ENCODE assay signal across 11 cellular contexts in the genomic region with DNA sequence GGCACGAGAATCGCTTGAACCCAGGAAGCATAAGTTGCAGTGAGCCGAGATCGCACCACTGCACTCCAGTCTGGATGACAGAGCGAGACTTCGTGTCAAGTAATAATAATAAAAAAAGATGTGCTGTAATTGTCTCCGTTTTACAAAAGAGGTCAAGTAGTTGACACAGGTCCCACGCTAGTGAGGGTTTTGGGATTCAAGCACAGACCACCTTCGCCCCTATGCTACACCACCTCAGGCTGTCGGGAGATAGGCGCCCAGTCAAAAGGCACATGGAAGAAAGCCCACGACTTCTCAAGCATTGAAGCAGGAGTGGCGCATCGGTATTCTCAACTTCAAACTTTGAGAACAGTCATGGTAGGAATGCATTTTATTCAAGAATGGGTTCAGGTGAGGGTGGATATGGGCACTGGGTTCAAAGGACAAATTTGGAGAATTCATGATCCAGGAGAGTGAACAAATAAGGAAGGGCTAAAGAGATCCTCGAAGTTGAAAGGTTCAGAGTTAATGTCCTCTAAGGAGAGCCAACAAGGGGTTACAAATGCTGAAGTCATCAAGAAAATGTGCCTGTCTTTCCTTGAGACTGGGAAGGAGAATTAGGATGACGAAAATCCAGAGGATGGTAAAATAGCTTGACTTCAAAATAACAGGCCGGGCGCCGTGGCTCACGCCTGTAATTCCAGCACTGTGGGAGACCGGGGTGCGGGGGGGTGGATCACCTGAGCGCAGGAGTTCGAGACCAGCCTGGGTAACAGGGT. TPM values are rescaled to one million over a fixed set of nuclear protein-coding genes. Genes with fewer than 3 reads are reported as not detected.
DNase-seq lines count a peak whose midpoint lies in the region; ATAC-seq, FAIRE-seq and TF ChIP-seq lines count a peak whose summit lies in the region.
"Had no signal": no experiment of that assay in that cellular context is flagged by ENCODE, and none has a peak within 500 bp of the region (broad histone marks: within the 10 kb centered on the region; RNA-seq: fewer than 3 reads in every experiment).

No MANE protein-coding gene starts in this region.

- H2BK12ac ChIP-seq in neuronal stem cell (ENCODE audit: low read length): no peak overlapping the region

- H4K91ac ChIP-seq in neuronal stem cell (ENCODE audit: low read depth, low read length, poor library complexity): no peak overlapping the region

- H3K9me1 ChIP-seq in endothelial cell of umbilical vein (replicated peaks; ENCODE audit: control insufficient read depth, extremely low read depth, insufficient read depth, low read length): no peaks in the 10 kb centered on the region

- H3K9me3 ChIP-seq in endothelial cell of umbilical vein (replicated peaks; ENCODE audit: control insufficient read depth, insufficient read depth, low read length) (no peaks in the 10 kb centered on the region), neuronal stem cell (replicated peaks in 1 of 2; ENCODE audit: control insufficient read depth in 2 of 2, insufficient read depth in 1 of 2, low read depth in 1 of 2, low read length in 2 of 2) (no peaks in the 10 kb centered on the region)
- H3K9me3 ChIP-seq: left lung had no signal

- no peaks in the 10 kb centered on the region for H3K79me2 ChIP-seq in endothelial cell of umbilical vein (ENCODE audit: control insufficient read depth, insufficient read depth, low read length)

- peaks cover 0 to 2% of the 10 kb centered on the region in 2 experiments for H3K36me3 ChIP-seq in endothelial cell of umbilical vein (ENCODE audit: control insufficient read depth in 2 of 2, extremely low read depth in 1 of 2, insufficient read depth in 2 of 2, low read length in 2 of 2)
- H3K36me3 ChIP-seq in neuronal stem cell (replicated peaks in 1 of 2; ENCODE audit: control insufficient read depth in 2 of 2, insufficient read depth in 2 of 2, low read length in 2 of 2): peaks cover 3 to 24% of the 10 kb centered on the region in 2 donors

- no peak overlapping the region for H2BK5ac ChIP-seq in neuronal stem cell (ENCODE audit: low read length)

- no peaks in the 10 kb centered on the region for H3K9me3 Mint-ChIP-seq in activated T-cell treated with anti-CD3 and anti-CD28 coated beads, Interleukin-2, amount 50 U/mL, for 4 hours
- H3K9me3 Mint-ChIP-seq in stimulated activated naive B cell treated with anti-CD40 and anti-IgM and Interleukin-4, amounts not matched to agents 10 μg/mL and 1 μg/mL and 100 μg/mL, for 72 hours: peaks cover 3% of the 10 kb centered on the region in 2 donors

- H3K36me3 Mint-ChIP-seq in activated T-cell treated with anti-CD3 and anti-CD28 coated beads, Interleukin-2, amount 50 U/mL, for 4 hours (ENCODE audit: insufficient read depth): peaks cover 2% of the 10 kb centered on the region
- H3K36me3 Mint-ChIP-seq in stimulated activated naive B cell treated with anti-CD40 and anti-IgM and Interleukin-4, amounts not matched to agents 10 μg/mL and 1 μg/mL and 100 μg/mL, for 72 hours: peaks cover 11 to 28% of the 10 kb centered on the region in 2 donors

- peak overlapping the region; percentile 94 for H3K4me3 Mint-ChIP-seq in activated T-cell treated with anti-CD3 and anti-CD28 coated beads, Interleukin-2, amount 50 U/mL, for 4 hours
- peak overlapping the region; percentile 93 to 94 for H3K4me3 Mint-ChIP-seq in stimulated activated naive B cell treated with anti-CD40 and anti-IgM and Interleukin-4, amounts not matched to agents 10 μg/mL and 1 μg/mL and 100 μg/mL, for 72 hours

- peak; percentile 24 for FAIRE-seq in endothelial cell of umbilical vein (lab: Jason Lieb, UNC)

- no peak overlapping the region for H3K4ac ChIP-seq in neuronal stem cell (ENCODE audit: low read length)

- no peak overlapping the region for H3K4me2 ChIP-seq in endothelial cell of umbilical vein (ENCODE audit: insufficient read depth, low read length)
- no peak overlapping the region for H3K4me2 ChIP-seq in neuronal stem cell (ENCODE audit: insufficient read depth, low read length, poor library complexity, severe bottlenecking)

- no peak overlapping the region for H4K8ac ChIP-seq in neuronal stem cell (ENCODE audit: low read depth, low read length)

- H3K14ac ChIP-seq in neuronal stem cell (ENCODE audit: low read length): no peak overlapping the region

- no peak for DNase-seq in activated T-cell treated with anti-CD3 and anti-CD28 coated beads, Interleukin-2, amount 50 U/mL, for 4 hours
- no peak for DNase-seq in activated T-cell treated with anti-CD3 and anti-CD28 coated beads, Interleukin-2, amount 50 U/mL, for 1 hour
- no peak for DNase-seq in RWPE1 (ENCODE audit: low spot score)
- DNase-seq in endothelial cell of umbilical vein (ENCODE audit: low read depth, low spot score): no peak
- no peak for DNase-seq in stimulated activated naive B cell treated with anti-CD40 and anti-IgM and Interleukin-4, amounts not matched to agents 10 μg/mL and 1 μg/mL and 100 μg/mL, for 72 hours
- DNase-seq in SHP77 treated with DMSO at 0.1 percent for 48 hours (lab: John Stamatoyannopoulos, UW): no peak
- no peak for DNase-seq in neuronal stem cell (ENCODE audit: low spot score)
- DNase-seq: AML-193, KBM-7, left lung had no signal

- CTCF ChIA-PET in RWPE1 (lab: Yijun Ruan, JAX) (interaction anchor here (0.6 kb wide), 1 partner anchor 206 kb away, joined by 3 read pairs; no protein-coding TSS in a partner anchor), endothelial cell of umbilical vein (lab: Charles Lee) (interaction anchor here (1.0 to 2.5 kb wide), 5 partner anchors 9 to 190 kb away, joined by 4 to 12 read pairs (median 5); no protein-coding TSS in a partner anchor)

- no peak for ATAC-seq in activated T-cell treated with anti-CD3 and anti-CD28 coated beads, Interleukin-2, amount 50 U/mL, for 4 hours
- no peak for ATAC-seq in stimulated activated naive B cell treated with anti-CD40 and anti-IgM and Interleukin-4, amounts not matched to agents 10 μg/mL and 1 μg/mL and 100 μg/mL, for 72 hours (replicated peaks)
- ATAC-seq in HG02938 (IDR thresholded peaks at IDR 0.05; ENCODE audit: unreplicated experiment): no peak

- H3K4me3 ChIP-seq in endothelial cell of umbilical vein (replicated peaks in 1 of 3; ENCODE audit: insufficient read depth in 1 of 3, low read depth in 1 of 3, low read length in 3 of 3): no peak overlapping the region
- no peak overlapping the region for H3K4me3 ChIP-seq in neuronal stem cell (ENCODE audit: low read length in 2 of 2)

- TF ChIP-seq CTCF in RWPE1 (conservative IDR thresholded peaks at IDR 0.05; ENCODE audit: low read depth) (no peak), endothelial cell of umbilical vein (IDR thresholded peaks at IDR 0.05; ENCODE audit: extremely low read depth in 1 of 2, insufficient read depth in 1 of 2, low read depth in 1 of 2, low read length in 2 of 2) (no peak)

- POLR2A ChIA-PET in RWPE1 (lab: Yijun Ruan, JAX; ENCODE audit: low non-redundant PET): no interaction called here
- POLR2A ChIA-PET in endothelial cell of umbilical vein (lab: Charles Lee): interaction anchor here (0.7 kb wide), 1 partner anchor 14 kb away, joined by 3 read pairs; no protein-coding TSS in a partner anchor

- H2AFZ ChIP-seq in endothelial cell of umbilical vein (ENCODE audit: low read depth, low read length): no peak overlapping the region
- H2AFZ ChIP-seq in neuronal stem cell (ENCODE audit: low read length): no peak overlapping the region

- H3K9ac ChIP-seq in endothelial cell of umbilical vein (replicated peaks; ENCODE audit: extremely low read depth, insufficient read depth, low read length) (no peak overlapping the region), neuronal stem cell (ENCODE audit: low read depth, low read length, poor library complexity) (no peak overlapping the region)

- H3K4me1 ChIP-seq in endothelial cell of umbilical vein (ENCODE audit: control insufficient read depth, extremely low read depth, insufficient read depth, low read length) (peaks cover 8% of the 10 kb centered on the region), neuronal stem cell (ENCODE audit: control insufficient read depth in 2 of 2, insufficient read depth in 1 of 2, low read depth in 1 of 2, low read length in 2 of 2) (peaks cover 0 to 5% of the 10 kb centered on the region in 2 donors)

- no CpG with 5 or more reads among the region's 24 CpGs for WGBS in neuronal stem cell (ENCODE audit: extremely low coverage in 2 of 2, insufficient read length in 2 of 2, insufficient replicate concordance in 1 of 2), 2 donors

- H3K27ac ChIP-seq in RWPE1 (peak overlapping the region; percentile 93; the same call in 1 of the 2 replicates), endothelial cell of umbilical vein (ENCODE audit: insufficient read depth, low read depth, low read length) (no peak overlapping the region), neuronal stem cell (replicated peaks; ENCODE audit: low read length) (no peak overlapping the region)

- dilution Hi-C loops in endothelial cell of umbilical vein (cut with MboI; ENCODE audit: extremely low pct_ligation_motif_present, low sequenced_read_pairs): no loop called here

- BruUV-seq in endothelial cell of umbilical vein (replicated peaks; lab: Mats Ljungman, UMichigan): TSS peak; percentile 52

- peaks cover 7% of the 10 kb centered on the region for H3K79me1 ChIP-seq in neuronal stem cell (ENCODE audit: low read depth, low read length)

- H3K27ac Mint-ChIP-seq in stimulated activated naive B cell treated with anti-CD40 and anti-IgM and Interleukin-4, amounts not matched to agents 10 μg/mL and 1 μg/mL and 100 μg/mL, for 72 hours: peak overlapping the region; percentile 98

- intact Hi-C loops in endothelial cell of umbilical vein (cut with micrococcal nuclease): loop anchor here (1.0 to 5.0 kb wide), 2 partner anchors 41 to 211 kb away; a partner anchor contains a TSS

- no peak overlapping the region for H2AK5ac ChIP-seq in neuronal stem cell (ENCODE audit: low read depth, low read length)

- H3K23ac ChIP-seq in neuronal stem cell (ENCODE audit: low read depth, low read length, poor library complexity): no peak overlapping the region

- H3K18ac ChIP-seq in neuronal stem cell (ENCODE audit: low read length): no peak overlapping the region

- no peaks in the 10 kb centered on the region for H4K20me1 ChIP-seq in endothelial cell of umbilical vein (replicated peaks; ENCODE audit: control insufficient read depth, extremely low read depth, insufficient read depth, low read length)

- no peak overlapping the region for H2BK120ac ChIP-seq in neuronal stem cell (ENCODE audit: low read depth, low read length)

- no peaks in the 10 kb centered on the region for H3K27me3 Mint-ChIP-seq in activated T-cell treated with anti-CD3 and anti-CD28 coated beads, Interleukin-2, amount 50 U/mL, for 4 hours (ENCODE audit: low read depth)
- H3K27me3 Mint-ChIP-seq in stimulated activated naive B cell treated with anti-CD40 and anti-IgM and Interleukin-4, amounts not matched to agents 10 μg/mL and 1 μg/mL and 100 μg/mL, for 72 hours: no peaks in the 10 kb centered on the region

- no peak overlapping the region for H2BK15ac ChIP-seq in neuronal stem cell (ENCODE audit: low read length)

- peaks cover 40% of the 10 kb centered on the region for H3K4me1 Mint-ChIP-seq in activated T-cell treated with anti-CD3 and anti-CD28 coated beads, Interleukin-2, amount 50 U/mL, for 4 hours (ENCODE audit: low read depth)
- peaks cover 29 to 64% of the 10 kb centered on the region in 2 donors for H3K4me1 Mint-ChIP-seq in stimulated activated naive B cell treated with anti-CD40 and anti-IgM and Interleukin-4, amounts not matched to agents 10 μg/mL and 1 μg/mL and 100 μg/mL, for 72 hours

- no peaks in the 10 kb centered on the region for H3K27me3 ChIP-seq in endothelial cell of umbilical vein (ENCODE audit: control insufficient read depth in 2 of 2, insufficient read depth in 2 of 2, low read length in 2 of 2)
- no peaks in the 10 kb centered on the region for H3K27me3 ChIP-seq in neuronal stem cell (ENCODE audit: control insufficient read depth in 3 of 3, insufficient read depth in 3 of 3, low read depth in 1 of 3, low read length in 3 of 3)
- H3K27me3 ChIP-seq: left lung had no signal

- TF ChIP-seq POLR2A in endothelial cell of umbilical vein (IDR thresholded peaks at IDR 0.05; ENCODE audit: low read depth, low read length): no peak

RNA-seq across cellular contexts. Expression of a gene that starts 1.4 kb away (rescaled TPM):
- 10 to 100 TPM; 62.7 to 74.6 (median 72.8) TPM for total RNA-seq in activated T-cell treated with anti-CD3 and anti-CD28 coated beads, Interleukin-2, amount 50 U/mL, for 4 hours
- total RNA-seq in endothelial cell of umbilical vein: 53.7 and 57.3 TPM in 2 replicates
- polyA plus RNA-seq in endothelial cell of umbilical vein: 37.0 and 46.7 TPM in 2 replicates
- polyA plus RNA-seq in endothelial cell of umbilical vein (2011; cell fraction: cytosol; rRNA removed): 51.2 and 52.4 TPM in 2 replicates
- 52.2 and 59.6 TPM in 2 replicates for polyA plus RNA-seq in endothelial cell of umbilical vein (2011; cell fraction: nucleus; rRNA removed)
- polyA plus RNA-seq in endothelial cell of umbilical vein (2012): 78.2 and 107 TPM in 2 replicates
- polyA minus RNA-seq in endothelial cell of umbilical vein: 24.3 and 25.3 TPM in 2 replicates
- polyA minus RNA-seq in endothelial cell of umbilical vein (2011; cell fraction: cytosol; rRNA and poly(A)+ RNA removed): 18.4 TPM
- 20.9 and 22.9 TPM in 2 replicates for polyA minus RNA-seq in endothelial cell of umbilical vein (2011; cell fraction: nucleus; rRNA and poly(A)+ RNA removed)
- 166 TPM for polyA plus RNA-seq in neuronal stem cell (2013, experiment 1 of 2)
- polyA plus RNA-seq in neuronal stem cell (2013, experiment 2 of 2): 168 TPM

RNA-seq across cellular contexts. Expression of a gene that starts 44.5 kb away (rescaled TPM):
- 1 to 10 TPM; 5.9 to 7.7 (median 6.0) TPM for total RNA-seq in activated T-cell treated with anti-CD3 and anti-CD28 coated beads, Interleukin-2, amount 50 U/mL, for 4 hours
- total RNA-seq in endothelial cell of umbilical vein: 0.74 and 0.91 TPM in 2 replicates
- 0.60 and 0.65 TPM in 2 replicates for polyA plus RNA-seq in endothelial cell of umbilical vein
- 0.24 and 0.34 TPM in 2 replicates for polyA plus RNA-seq in endothelial cell of umbilical vein (2011; cell fraction: cytosol; rRNA removed)
- polyA plus RNA-seq in endothelial cell of umbilical vein (2011; cell fraction: nucleus; rRNA removed): 0.55 and 0.65 TPM in 2 replicates
- polyA plus RNA-seq in endothelial cell of umbilical vein (2012): 0.76 and 1.1 TPM in 2 replicates
- 2.0 and 2.2 TPM in 2 replicates for polyA minus RNA-seq in endothelial cell of umbilical vein
- 80.2 TPM for polyA minus RNA-seq in endothelial cell of umbilical vein (2011; cell fraction: cytosol; rRNA and poly(A)+ RNA removed)
- 0.67 and 1.2 TPM in 2 replicates for polyA minus RNA-seq in endothelial cell of umbilical vein (2011; cell fraction: nucleus; rRNA and poly(A)+ RNA removed)
- 0.04 TPM for polyA plus RNA-seq in neuronal stem cell (2013, experiment 1 of 2)
- 0.06 TPM for polyA plus RNA-seq in neuronal stem cell (2013, experiment 2 of 2)

RNA-seq across cellular contexts. Expression of a gene that starts 44.8 kb away (rescaled TPM):
- 1 to 10 TPM; 3.2 to 4.6 (median 4.5) TPM for total RNA-seq in activated T-cell treated with anti-CD3 and anti-CD28 coated beads, Interleukin-2, amount 50 U/mL, for 4 hours
- total RNA-seq in endothelial cell of umbilical vein: 5.1 and 7.0 TPM in 2 replicates
- 3.9 TPM in 2 replicates for polyA plus RNA-seq in endothelial cell of umbilical vein
- polyA plus RNA-seq in endothelial cell of umbilical vein (2011; cell fraction: cytosol; rRNA removed): 2.7 and 2.8 TPM in 2 replicates
- polyA plus RNA-seq in endothelial cell of umbilical vein (2011; cell fraction: nucleus; rRNA removed): 6.0 and 6.1 TPM in 2 replicates
- 3.1 and 3.8 TPM in 2 replicates for polyA plus RNA-seq in endothelial cell of umbilical vein (2012)
- polyA minus RNA-seq in endothelial cell of umbilical vein: 4.8 and 6.7 TPM in 2 replicates
- polyA minus RNA-seq in endothelial cell of umbilical vein (2011; cell fraction: cytosol; rRNA and poly(A)+ RNA removed): 9.7 TPM
- 4.3 and 7.6 TPM in 2 replicates for polyA minus RNA-seq in endothelial cell of umbilical vein (2011; cell fraction: nucleus; rRNA and poly(A)+ RNA removed)
- polyA plus RNA-seq in neuronal stem cell (2013, experiment 1 of 2): 4.4 TPM
- polyA plus RNA-seq in neuronal stem cell (2013, experiment 2 of 2): 4.2 TPM
